1 cellular context compared by ENCODE assay signal in genomic region chr9:36401897-36402480, GRCh38.
TF ChIP-seq lines count a peak whose summit lies in the region.

No MANE protein-coding gene starts in this region.

TF ChIP-seq in HepG2, 621 proteins besides CTCF, POLR2A, EP300 and RAD21 (continued from another document and continues in another):
- TF ChIP-seq, protein P1, sequence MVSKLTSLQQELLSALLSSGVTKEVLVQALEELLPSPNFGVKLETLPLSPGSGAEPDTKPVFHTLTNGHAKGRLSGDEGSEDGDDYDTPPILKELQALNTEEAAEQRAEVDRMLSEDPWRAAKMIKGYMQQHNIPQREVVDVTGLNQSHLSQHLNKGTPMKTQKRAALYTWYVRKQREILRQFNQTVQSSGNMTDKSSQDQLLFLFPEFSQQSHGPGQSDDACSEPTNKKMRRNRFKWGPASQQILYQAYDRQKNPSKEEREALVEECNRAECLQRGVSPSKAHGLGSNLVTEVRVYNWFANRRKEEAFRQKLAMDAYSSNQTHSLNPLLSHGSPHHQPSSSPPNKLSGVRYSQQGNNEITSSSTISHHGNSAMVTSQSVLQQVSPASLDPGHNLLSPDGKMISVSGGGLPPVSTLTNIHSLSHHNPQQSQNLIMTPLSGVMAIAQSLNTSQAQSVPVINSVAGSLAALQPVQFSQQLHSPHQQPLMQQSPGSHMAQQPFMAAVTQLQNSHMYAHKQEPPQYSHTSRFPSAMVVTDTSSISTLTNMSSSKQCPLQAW (CRISPR knock-in tag; IDR thresholded peaks at IDR 0.05), result no peak
- TF ChIP-seq ZSCAN5A (CRISPR knock-in tag; IDR thresholded peaks at IDR 0.05; ENCODE audit: borderline replicate concordance), result no peak
- TF ChIP-seq ISX (CRISPR knock-in tag; conservative IDR thresholded peaks at IDR 0.05), result no peak
- TF ChIP-seq MYC (CRISPR knock-in tag; IDR thresholded peaks at IDR 0.05; ENCODE audit: borderline replicate concordance), result no peak
- TF ChIP-seq ZNF44 (CRISPR knock-in tag; IDR thresholded peaks at IDR 0.05), result no peak
- no peak for TF ChIP-seq RXRA (CRISPR knock-in tag; IDR thresholded peaks at IDR 0.05)
- peak; percentile 54; the same call in 1 of the 2 replicates for TF ChIP-seq SAP130 (CRISPR knock-in tag; IDR thresholded peaks at IDR 0.05; ENCODE audit: low read depth)
- no peak for TF ChIP-seq GZF1 (CRISPR knock-in tag; IDR thresholded peaks at IDR 0.05)
- no peak for TF ChIP-seq ZMYM2 (CRISPR knock-in tag; IDR thresholded peaks at IDR 0.05)
- no peak for TF ChIP-seq ZNF337 (CRISPR knock-in tag; IDR thresholded peaks at IDR 0.05; ENCODE audit: borderline replicate concordance, low read depth)
- TF ChIP-seq ZNF737 (CRISPR knock-in tag; IDR thresholded peaks at IDR 0.05; ENCODE audit: borderline replicate concordance), result no peak
- peak; percentile 42; the same call in 1 of the 2 replicates for TF ChIP-seq PATZ1 (CRISPR knock-in tag; IDR thresholded peaks at IDR 0.05)
- no peak for TF ChIP-seq TBP (CRISPR knock-in tag; IDR thresholded peaks at IDR 0.05)
- TF ChIP-seq ZNF598 (CRISPR knock-in tag; IDR thresholded peaks at IDR 0.05; ENCODE audit: borderline replicate concordance), result no peak
- TF ChIP-seq XBP1 (CRISPR knock-in tag; IDR thresholded peaks at IDR 0.05), result no peak
- TF ChIP-seq ZNF614 (CRISPR knock-in tag; IDR thresholded peaks at IDR 0.05; ENCODE audit: borderline replicate concordance), result no peak
- no peak for TF ChIP-seq HOXA7 (CRISPR knock-in tag; IDR thresholded peaks at IDR 0.05)
- no peak for TF ChIP-seq ZNF562 (CRISPR knock-in tag; IDR thresholded peaks at IDR 0.05; ENCODE audit: borderline replicate concordance)
- no peak for TF ChIP-seq ATRX (CRISPR knock-in tag; IDR thresholded peaks at IDR 0.05; ENCODE audit: borderline replicate concordance)
- no peak for TF ChIP-seq ZNF547 (CRISPR knock-in tag; IDR thresholded peaks at IDR 0.05)
- TF ChIP-seq TCF12 (IDR thresholded peaks at IDR 0.05), result no peak
- TF ChIP-seq TCF12 (CRISPR knock-in tag; IDR thresholded peaks at IDR 0.05), result no peak
- no peak for TF ChIP-seq REPIN1 (CRISPR knock-in tag; IDR thresholded peaks at IDR 0.05; ENCODE audit: borderline replicate concordance, low read depth)
- no peak for TF ChIP-seq SRSF4 (IDR thresholded peaks at IDR 0.05; ENCODE audit: low read depth, low read length, poor library complexity, severe bottlenecking)
- no peak for TF ChIP-seq ZBTB46 (CRISPR knock-in tag; IDR thresholded peaks at IDR 0.05; ENCODE audit: borderline replicate concordance)
- TF ChIP-seq E2F1 (CRISPR knock-in tag; IDR thresholded peaks at IDR 0.05), result no peak
- TF ChIP-seq ZNF660 (CRISPR knock-in tag; IDR thresholded peaks at IDR 0.05; ENCODE audit: borderline replicate concordance, low read depth), result no peak
- TF ChIP-seq ZNF143 (CRISPR knock-in tag; IDR thresholded peaks at IDR 0.05), result no peak
- TF ChIP-seq ZNF800 (CRISPR knock-in tag; IDR thresholded peaks at IDR 0.05), result no peak
- TF ChIP-seq ZNF263 (CRISPR knock-in tag; IDR thresholded peaks at IDR 0.05), result no peak
- TF ChIP-seq MEF2D (CRISPR knock-in tag; IDR thresholded peaks at IDR 0.05), result peak; percentile 24; the same call in 1 of the 2 replicates
- TF ChIP-seq, protein P2, sequence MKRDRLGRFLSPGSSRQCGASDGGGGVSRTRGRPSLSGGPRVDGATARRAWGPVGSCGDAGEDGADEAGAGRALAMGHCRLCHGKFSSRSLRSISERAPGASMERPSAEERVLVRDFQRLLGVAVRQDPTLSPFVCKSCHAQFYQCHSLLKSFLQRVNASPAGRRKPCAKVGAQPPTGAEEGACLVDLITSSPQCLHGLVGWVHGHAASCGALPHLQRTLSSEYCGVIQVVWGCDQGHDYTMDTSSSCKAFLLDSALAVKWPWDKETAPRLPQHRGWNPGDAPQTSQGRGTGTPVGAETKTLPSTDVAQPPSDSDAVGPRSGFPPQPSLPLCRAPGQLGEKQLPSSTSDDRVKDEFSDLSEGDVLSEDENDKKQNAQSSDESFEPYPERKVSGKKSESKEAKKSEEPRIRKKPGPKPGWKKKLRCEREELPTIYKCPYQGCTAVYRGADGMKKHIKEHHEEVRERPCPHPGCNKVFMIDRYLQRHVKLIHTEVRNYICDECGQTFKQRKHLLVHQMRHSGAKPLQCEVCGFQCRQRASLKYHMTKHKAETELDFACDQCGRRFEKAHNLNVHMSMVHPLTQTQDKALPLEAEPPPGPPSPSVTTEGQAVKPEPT (CRISPR knock-in tag; IDR thresholded peaks at IDR 0.05; ENCODE audit: low read depth), result no peak
- no peak for TF ChIP-seq ZNF564 (CRISPR knock-in tag; IDR thresholded peaks at IDR 0.05)
- TF ChIP-seq ZNF776 (CRISPR knock-in tag; IDR thresholded peaks at IDR 0.05), result no peak
- no peak for TF ChIP-seq ZNF446 (CRISPR knock-in tag; IDR thresholded peaks at IDR 0.05)
- no peak for TF ChIP-seq YEATS4 (CRISPR knock-in tag; IDR thresholded peaks at IDR 0.05; ENCODE audit: borderline replicate concordance)
- TF ChIP-seq ATF7 (IDR thresholded peaks at IDR 0.05), result no peak
- no peak for TF ChIP-seq ATF7 (CRISPR knock-in tag; IDR thresholded peaks at IDR 0.05)
- TF ChIP-seq, protein P3, sequence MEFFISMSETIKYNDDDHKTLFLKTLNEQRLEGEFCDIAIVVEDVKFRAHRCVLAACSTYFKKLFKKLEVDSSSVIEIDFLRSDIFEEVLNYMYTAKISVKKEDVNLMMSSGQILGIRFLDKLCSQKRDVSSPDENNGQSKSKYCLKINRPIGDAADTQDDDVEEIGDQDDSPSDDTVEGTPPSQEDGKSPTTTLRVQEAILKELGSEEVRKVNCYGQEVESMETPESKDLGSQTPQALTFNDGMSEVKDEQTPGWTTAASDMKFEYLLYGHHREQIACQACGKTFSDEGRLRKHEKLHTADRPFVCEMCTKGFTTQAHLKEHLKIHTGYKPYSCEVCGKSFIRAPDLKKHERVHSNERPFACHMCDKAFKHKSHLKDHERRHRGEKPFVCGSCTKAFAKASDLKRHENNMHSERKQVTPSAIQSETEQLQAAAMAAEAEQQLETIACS (CRISPR knock-in tag; IDR thresholded peaks at IDR 0.05), result no peak
- TF ChIP-seq ZIK1 (CRISPR knock-in tag; IDR thresholded peaks at IDR 0.05; ENCODE audit: borderline replicate concordance, low read depth), result no peak
- TF ChIP-seq, protein P4, sequence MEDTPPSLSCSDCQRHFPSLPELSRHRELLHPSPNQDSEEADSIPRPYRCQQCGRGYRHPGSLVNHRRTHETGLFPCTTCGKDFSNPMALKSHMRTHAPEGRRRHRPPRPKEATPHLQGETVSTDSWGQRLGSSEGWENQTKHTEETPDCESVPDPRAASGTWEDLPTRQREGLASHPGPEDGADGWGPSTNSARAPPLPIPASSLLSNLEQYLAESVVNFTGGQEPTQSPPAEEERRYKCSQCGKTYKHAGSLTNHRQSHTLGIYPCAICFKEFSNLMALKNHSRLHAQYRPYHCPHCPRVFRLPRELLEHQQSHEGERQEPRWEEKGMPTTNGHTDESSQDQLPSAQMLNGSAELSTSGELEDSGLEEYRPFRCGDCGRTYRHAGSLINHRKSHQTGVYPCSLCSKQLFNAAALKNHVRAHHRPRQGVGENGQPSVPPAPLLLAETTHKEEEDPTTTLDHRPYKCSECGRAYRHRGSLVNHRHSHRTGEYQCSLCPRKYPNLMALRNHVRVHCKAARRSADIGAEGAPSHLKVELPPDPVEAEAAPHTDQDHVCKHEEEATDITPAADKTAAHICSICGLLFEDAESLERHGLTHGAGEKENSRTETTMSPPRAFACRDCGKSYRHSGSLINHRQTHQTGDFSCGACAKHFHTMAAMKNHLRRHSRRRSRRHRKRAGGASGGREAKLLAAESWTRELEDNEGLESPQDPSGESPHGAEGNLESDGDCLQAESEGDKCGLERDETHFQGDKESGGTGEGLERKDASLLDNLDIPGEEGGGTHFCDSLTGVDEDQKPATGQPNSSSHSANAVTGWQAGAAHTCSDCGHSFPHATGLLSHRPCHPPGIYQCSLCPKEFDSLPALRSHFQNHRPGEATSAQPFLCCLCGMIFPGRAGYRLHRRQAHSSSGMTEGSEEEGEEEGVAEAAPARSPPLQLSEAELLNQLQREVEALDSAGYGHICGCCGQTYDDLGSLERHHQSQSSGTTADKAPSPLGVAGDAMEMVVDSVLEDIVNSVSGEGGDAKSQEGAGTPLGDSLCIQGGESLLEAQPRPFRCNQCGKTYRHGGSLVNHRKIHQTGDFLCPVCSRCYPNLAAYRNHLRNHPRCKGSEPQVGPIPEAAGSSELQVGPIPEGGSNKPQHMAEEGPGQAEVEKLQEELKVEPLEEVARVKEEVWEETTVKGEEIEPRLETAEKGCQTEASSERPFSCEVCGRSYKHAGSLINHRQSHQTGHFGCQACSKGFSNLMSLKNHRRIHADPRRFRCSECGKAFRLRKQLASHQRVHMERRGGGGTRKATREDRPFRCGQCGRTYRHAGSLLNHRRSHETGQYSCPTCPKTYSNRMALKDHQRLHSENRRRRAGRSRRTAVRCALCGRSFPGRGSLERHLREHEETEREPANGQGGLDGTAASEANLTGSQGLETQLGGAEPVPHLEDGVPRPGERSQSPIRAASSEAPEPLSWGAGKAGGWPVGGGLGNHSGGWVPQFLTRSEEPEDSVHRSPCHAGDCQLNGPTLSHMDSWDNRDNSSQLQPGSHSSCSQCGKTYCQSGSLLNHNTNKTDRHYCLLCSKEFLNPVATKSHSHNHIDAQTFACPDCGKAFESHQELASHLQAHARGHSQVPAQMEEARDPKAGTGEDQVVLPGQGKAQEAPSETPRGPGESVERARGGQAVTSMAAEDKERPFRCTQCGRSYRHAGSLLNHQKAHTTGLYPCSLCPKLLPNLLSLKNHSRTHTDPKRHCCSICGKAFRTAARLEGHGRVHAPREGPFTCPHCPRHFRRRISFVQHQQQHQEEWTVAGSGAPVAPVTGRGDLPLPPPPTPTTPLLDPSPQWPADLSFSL (CRISPR knock-in tag; IDR thresholded peaks at IDR 0.05), result no peak
- no peak for TF ChIP-seq HDAC1 (CRISPR knock-in tag; IDR thresholded peaks at IDR 0.05)
- no peak for TF ChIP-seq PAF1 (CRISPR knock-in tag; IDR thresholded peaks at IDR 0.05)
- no peak for TF ChIP-seq PAWR (CRISPR knock-in tag; IDR thresholded peaks at IDR 0.05; ENCODE audit: borderline replicate concordance)
- no peak; the same call in 1 of the 2 replicates for TF ChIP-seq FOXA3 (CRISPR knock-in tag; IDR thresholded peaks at IDR 0.05)
- peak; percentile 99 for TF ChIP-seq ZNF205 (CRISPR knock-in tag; IDR thresholded peaks at IDR 0.05)
- TF ChIP-seq DPF2 (CRISPR knock-in tag; IDR thresholded peaks at IDR 0.05; ENCODE audit: borderline replicate concordance, low read depth), result no peak
- no peak for TF ChIP-seq ATF3 (CRISPR knock-in tag; IDR thresholded peaks at IDR 0.05)
